ENCODE assay signal across 8 cellular contexts in genomic region chr3:126083511-126083912, GRCh38. TPM values are rescaled to one million over a fixed set of nuclear protein-coding genes. Genes with fewer than 3 reads are reported as not detected.
DNase-seq lines count a peak whose midpoint lies in the region; ATAC-seq and TF ChIP-seq lines count a peak whose summit lies in the region.

No MANE protein-coding gene starts in this region.

- H3K4me3 Mint-ChIP-seq in MCF 10A (ENCODE audit: unreplicated experiment): peak overlapping the region; percentile 82

- H3K4me1 ChIP-seq in SJSA1 (replicated peaks): peaks cover 14% of the 10 kb centered on the region; the same call in 1 of the 2 replicates

- TF ChIP-seq CTCF in MCF 10A (IDR thresholded peaks at IDR 0.05; ENCODE audit: unreplicated experiment) (no peak), kidney epithelial cell (IDR thresholded peaks at IDR 0.05; ENCODE audit: insufficient read depth, low read length, poor library complexity, severe bottlenecking) (no peak)

- CTCF ChIA-PET in MCF 10A (lab: Yijun Ruan, JAX): interaction anchor here (1.4 kb wide), 1 partner anchor 112 kb away, joined by 3 read pairs; no protein-coding TSS in a partner anchor

- H3K27me3 ChIP-seq in SJSA1 (replicated peaks) (no peaks in the 10 kb centered on the region), kidney epithelial cell (ENCODE audit: control insufficient read depth, insufficient read depth, low read length) (no peaks in the 10 kb centered on the region)

- no peaks in the 10 kb centered on the region for H3K27me3 Mint-ChIP-seq in MCF 10A (ENCODE audit: insufficient read depth, unreplicated experiment)

- H3K36me3 ChIP-seq in SJSA1 (peaks cover 4% of the 10 kb centered on the region), kidney epithelial cell (ENCODE audit: control insufficient read depth, insufficient read depth, low read length) (no peaks in the 10 kb centered on the region)

- intact Hi-C loops in MCF 10A (cut with micrococcal nuclease): loop anchor here (5.0 kb wide), 2 partner anchors 91 to 111 kb away; no protein-coding TSS in a partner anchor

- peak overlapping the region; percentile 72 for H3K4me3 ChIP-seq in SJSA1
- peak overlapping the region; percentile 75 for H3K4me3 ChIP-seq in kidney epithelial cell (ENCODE audit: low read depth, low read length)

- DNase-seq in DMS53 treated with DMSO at 0.1 percent for 48 hours (lab: John Stamatoyannopoulos, UW; ENCODE audit: unreplicated experiment) (peak; percentile 9), SJSA1 (ENCODE audit: low read depth in 1 of 2, low spot score in 2 of 2) (peak in 1 of 2 experiments; percentile 37), MCF 10A (ENCODE audit: unreplicated experiment) (peak; percentile 48), kidney epithelial cell (ENCODE audit: low read depth) (no peak), occipital lobe (lab: John Stamatoyannopoulos, UW) (no peak)
- DNase-seq in stimulated activated CD4-positive, alpha-beta T cell treated with anti-CD3 and anti-CD28 coated beads, Interleukin-2, amount 100 ng/mL, for 48 hours: peak; percentile 29 to 44

- no TSS peak for BruUV-seq in MCF 10A (replicated peaks; lab: Mats Ljungman, UMichigan)

- no peaks in the 10 kb centered on the region for H3K36me3 Mint-ChIP-seq in MCF 10A (ENCODE audit: insufficient read depth, unreplicated experiment)

- H3K9me3 ChIP-seq in SJSA1 (replicated peaks): no peaks in the 10 kb centered on the region

- ATAC-seq in GM19455 (IDR thresholded peaks at IDR 0.05; ENCODE audit: unreplicated experiment) (peak; percentile 59), HG03558 (IDR thresholded peaks at IDR 0.05; ENCODE audit: extremely low read depth, unreplicated experiment) (peak; percentile 14)

- peaks cover 15% of the 10 kb centered on the region for H3K4me1 Mint-ChIP-seq in MCF 10A (ENCODE audit: insufficient read depth, unreplicated experiment)

- H3K9me3 Mint-ChIP-seq in MCF 10A (ENCODE audit: unreplicated experiment): no peaks in the 10 kb centered on the region

- POLR2A ChIA-PET in MCF 10A (lab: Yijun Ruan, JAX): interaction anchor here (1.2 to 1.4 kb wide), 3 partner anchors 13 to 93 kb away, joined by 4 to 6 read pairs (median 5); no protein-coding TSS in a partner anchor

- H3K27ac ChIP-seq in SJSA1: peak overlapping the region; percentile 64; the same call in 1 of the 2 replicates

- peak overlapping the region; percentile 89 for H3K27ac Mint-ChIP-seq in MCF 10A (ENCODE audit: low read depth, unreplicated experiment)

RNA-seq across cellular contexts. Expression of gene SLC41A3, which starts 0.4 kb away (rescaled TPM):
- total RNA-seq in SJSA1 (2014; rRNA removed; shearing (Covaris generic)): 32.7 and 33.1 TPM in 2 replicates
- total RNA-seq in MCF 10A (2022) (34.9 and 43.2 TPM in 2 replicates), kidney epithelial cell (73.4 and 74.9 TPM in 2 replicates), occipital lobe (74.1 TPM)

Comparison
In these comparisons a context has a peak if more than half of its experiments do, and no peak if none do; other contexts are left out.
1. DNase-seq: peak in DMS53 treated with DMSO at 0.1 percent for 48 hours (single experiment), MCF 10A (single experiment) and stimulated activated CD4-positive, alpha-beta T cell treated with anti-CD3 and anti-CD28 coated beads, Interleukin-2, amount 100 ng/mL, for 48 hours (2 of 2); none in kidney epithelial cell (single experiment) and occipital lobe (single experiment).